ENCODE assay signal across 30 cellular contexts in genomic region chr6:74677463-74677862, GRCh38.
DNase-seq lines count a peak whose midpoint lies in the region; ATAC-seq, FAIRE-seq and TF ChIP-seq lines count a peak whose summit lies in the region.
"Had no signal": no experiment of that assay in that cellular context is flagged by ENCODE, and none has a peak within 500 bp of the region (broad histone marks: within the 10 kb centered on the region; RNA-seq: fewer than 3 reads in every experiment).

No MANE protein-coding gene starts in this region.

- WGBS in A549 (ENCODE audit: missing lambda C conversion rate), result 0% methylated on average over 1 of the region's 1 CpG

- ATAC-seq in A549 (no peak), GM21619 (IDR thresholded peaks at IDR 0.05; ENCODE audit: unreplicated experiment) (no peak)
- ATAC-seq: CD8-positive, alpha-beta T cell had no signal

- H3K4me3 ChIP-seq in A549 (no peak overlapping the region), HEK293 (ENCODE audit: low read depth, low read length) (no peak overlapping the region)
- H3K4me3 ChIP-seq: BLaER1; BLaER1 treated with 17β-estradiol and CSF1 and Interleukin-3, amounts not matched to agents 10 nM and 100 nM had no signal

- no peaks in the 10 kb centered on the region for H3K9me3 ChIP-seq in A549
- H3K9me3 ChIP-seq in HEK293 (ENCODE audit: control insufficient read depth, insufficient read depth, low read depth, low read length), result no peaks in the 10 kb centered on the region
- H3K9me3 ChIP-seq: BE2C; BLaER1; BLaER1 treated with 17β-estradiol and CSF1 and Interleukin-3, amounts not matched to agents 10 nM and 100 nM; Caco-2 had no signal

- H3K27ac ChIP-seq in A549, result no peak overlapping the region
- H3K27ac ChIP-seq in HEK293 (ENCODE audit: extremely low read depth, low read depth, low read length), result no peak overlapping the region
- H3K27ac ChIP-seq: 22Rv1; BLaER1; BLaER1 treated with 17β-estradiol and CSF1 and Interleukin-3, amounts not matched to agents 10 nM and 100 nM; C4-2B had no signal

- no peak for DNase-seq in A549 (ENCODE audit: low read depth in 1 of 2, low spot score in 1 of 2)
- DNase-seq in effector CD4-positive, alpha-beta T cell, result no peak
- DNase-seq: 8988T; ACHN; AML-193; BE2C; C1 segment of cervical spinal cord; Caco-2; Calu3; CD4-positive, alpha-beta memory T cell; CD4-positive, alpha-beta T cell; CD4-positive, CD25-positive, alpha-beta regulatory T cell; CD8-positive, alpha-beta memory T cell; CD8-positive, alpha-beta T cell; COR-L47; DMS 273 treated with DMSO at 0.1 percent for 48 hours; DMS153; DMS53; DMS79; DMS79 treated with DMSO at 0.1 percent for 48 hours; DND-41; EL had no signal

- no peak for FAIRE-seq in A549 (lab: Jason Lieb, UNC)
- FAIRE-seq: A204.1, D721Med had no signal

- no peak for TF ChIP-seq POLR2A in A549 (IDR thresholded peaks at IDR 0.05; ENCODE audit: low read length)

- H3K36me3 ChIP-seq in HEK293 (ENCODE audit: control insufficient read depth in 2 of 2, insufficient read depth in 1 of 2, low read length in 2 of 2), result no peaks in the 10 kb centered on the region
- H3K36me3 ChIP-seq: BE2C; BLaER1; BLaER1 treated with 17β-estradiol and CSF1 and Interleukin-3, amounts not matched to agents 10 nM and 100 nM had no signal

- no peaks in the 10 kb centered on the region for H3K4me1 ChIP-seq in A549
- no peaks in the 10 kb centered on the region for H3K4me1 ChIP-seq in HEK293 (ENCODE audit: control insufficient read depth, insufficient read depth, low read length)
- H3K4me1 ChIP-seq: BE2C; BLaER1; BLaER1 treated with 17β-estradiol and CSF1 and Interleukin-3, amounts not matched to agents 10 nM and 100 nM; Caco-2 had no signal

- CTCF ChIA-PET in A549 (lab: Yijun Ruan, JAX) (interaction anchor here (1.6 kb wide), 1 partner anchor 526 kb away, joined by 3 read pairs; no protein-coding TSS in a partner anchor), HEK293 (lab: Yijun Ruan, JAX) (interaction anchor here (0.7 kb wide), 1 partner anchor 393 kb away, joined by 3 read pairs; no protein-coding TSS in a partner anchor)

- POLR2A ChIA-PET in A549 (lab: Yijun Ruan, JAX), result no interaction called here
- POLR2A ChIA-PET in HEK293 (lab: Yijun Ruan, JAX), result no interaction called here

- no peak for TF ChIP-seq EP300 in A549 (IDR thresholded peaks at IDR 0.05)

- no peak overlapping the region for H3K4me2 ChIP-seq in A549
- H3K4me2 ChIP-seq: BLaER1; BLaER1 treated with 17β-estradiol and CSF1 and Interleukin-3, amounts not matched to agents 10 nM and 100 nM had no signal

- no peak for TF ChIP-seq RAD21 in A549 (conservative IDR thresholded peaks at IDR 0.05 in 1 of 2, IDR thresholded peaks at IDR 0.05 in 1 of 2)

- TF ChIP-seq CTCF in A549 (IDR thresholded peaks at IDR 0.05), result no peak
- TF ChIP-seq CTCF in HEK293 (tag by site-specific recombination; IDR thresholded peaks at IDR 0.05), result no peak

TF ChIP-seq in A549, 52 proteins besides CTCF, POLR2A, EP300 and RAD21:
- no peak for TF ChIP-seq TFCP2L1 (CRISPR knock-in tag; IDR thresholded peaks at IDR 0.05)
- peak; percentile 51 for TF ChIP-seq ZC3H11A (IDR thresholded peaks at IDR 0.05)
- no peak for TF ChIP-seq NPAS2 (CRISPR knock-in tag; IDR thresholded peaks at IDR 0.05; ENCODE audit: borderline replicate concordance)

TF ChIP-seq in HEK293, 187 proteins besides CTCF, POLR2A, EP300 and RAD21 (continues in another document):
- TF ChIP-seq INSM2 (tag by site-specific recombination; IDR thresholded peaks at IDR 0.05) (no peak), ZNF350 (tag by site-specific recombination; IDR thresholded peaks at IDR 0.05) (no peak), ZNF677 (tag by site-specific recombination; IDR thresholded peaks at IDR 0.05) (no peak), ZNF398 (tag by site-specific recombination; IDR thresholded peaks at IDR 0.05) (no peak), YY2 (tag by site-specific recombination; IDR thresholded peaks at IDR 0.05) (no peak), ZNF221 (tag by site-specific recombination; IDR thresholded peaks at IDR 0.05; ENCODE audit: borderline replicate concordance) (no peak), ZNF629 (tag by site-specific recombination; IDR thresholded peaks at IDR 0.05) (peak; percentile 25; the same call in 1 of the 2 replicates), MZF1 (tag by site-specific recombination; IDR thresholded peaks at IDR 0.05; ENCODE audit: borderline replicate concordance) (no peak), ZBTB7A (tag by site-specific recombination; IDR thresholded peaks at IDR 0.05; ENCODE audit: low read depth) (no peak), ZNF404 (tag by site-specific recombination; IDR thresholded peaks at IDR 0.05) (no peak), ZNF354C (tag by site-specific recombination; IDR thresholded peaks at IDR 0.05; ENCODE audit: borderline replicate concordance, low read depth) (no peak), ZBTB8A (tag by site-specific recombination; IDR thresholded peaks at IDR 0.05) (peak; percentile 55), ZNF747 (tag by site-specific recombination; IDR thresholded peaks at IDR 0.05) (no peak), ZNF24 (tag by site-specific recombination; IDR thresholded peaks at IDR 0.05) (no peak), ZNF266 (tag by site-specific recombination; IDR thresholded peaks at IDR 0.05; ENCODE audit: low read depth) (peak; percentile 41; the same call in 1 of the 2 replicates), ZNF571 (tag by site-specific recombination; IDR thresholded peaks at IDR 0.05) (no peak), ZNF239 (tag by site-specific recombination; IDR thresholded peaks at IDR 0.05) (no peak), ZNF37A (tag by site-specific recombination; IDR thresholded peaks at IDR 0.05) (no peak), ZNF202 (tag by site-specific recombination; IDR thresholded peaks at IDR 0.05; ENCODE audit: borderline replicate concordance) (peak; percentile 57; the same call in 1 of the 2 replicates), RBAK (tag by site-specific recombination; IDR thresholded peaks at IDR 0.05) (no peak), ZNF580 (tag by site-specific recombination; IDR thresholded peaks at IDR 0.05) (no peak), ZNF585B (tag by site-specific recombination; IDR thresholded peaks at IDR 0.05) (no peak), IKZF3 (tag by site-specific recombination; IDR thresholded peaks at IDR 0.05) (no peak), ZNF623 (tag by site-specific recombination; IDR thresholded peaks at IDR 0.05) (peak; percentile 63), ZNF140 (tag by site-specific recombination; IDR thresholded peaks at IDR 0.05) (peak; percentile 41; the same call in 1 of the 2 replicates), KLF1 (tag by site-specific recombination; IDR thresholded peaks at IDR 0.05) (no peak), SCRT1 (tag by site-specific recombination; IDR thresholded peaks at IDR 0.05; ENCODE audit: borderline replicate concordance) (no peak), ZNF138 (tag by site-specific recombination; IDR thresholded peaks at IDR 0.05; ENCODE audit: borderline replicate concordance) (no peak)
- TF ChIP-seq, protein P1, sequence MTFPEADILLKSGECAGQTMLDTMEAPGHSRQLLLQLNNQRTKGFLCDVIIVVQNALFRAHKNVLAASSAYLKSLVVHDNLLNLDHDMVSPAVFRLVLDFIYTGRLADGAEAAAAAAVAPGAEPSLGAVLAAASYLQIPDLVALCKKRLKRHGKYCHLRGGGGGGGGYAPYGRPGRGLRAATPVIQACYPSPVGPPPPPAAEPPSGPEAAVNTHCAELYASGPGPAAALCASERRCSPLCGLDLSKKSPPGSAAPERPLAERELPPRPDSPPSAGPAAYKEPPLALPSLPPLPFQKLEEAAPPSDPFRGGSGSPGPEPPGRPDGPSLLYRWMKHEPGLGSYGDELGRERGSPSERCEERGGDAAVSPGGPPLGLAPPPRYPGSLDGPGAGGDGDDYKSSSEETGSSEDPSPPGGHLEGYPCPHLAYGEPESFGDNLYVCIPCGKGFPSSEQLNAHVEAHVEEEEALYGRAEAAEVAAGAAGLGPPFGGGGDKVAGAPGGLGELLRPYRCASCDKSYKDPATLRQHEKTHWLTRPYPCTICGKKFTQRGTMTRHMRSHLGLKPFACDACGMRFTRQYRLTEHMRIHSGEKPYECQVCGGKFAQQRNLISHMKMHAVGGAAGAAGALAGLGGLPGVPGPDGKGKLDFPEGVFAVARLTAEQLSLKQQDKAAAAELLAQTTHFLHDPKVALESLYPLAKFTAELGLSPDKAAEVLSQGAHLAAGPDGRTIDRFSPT (tag by site-specific recombination; IDR thresholded peaks at IDR 0.05), result no peak
